Comparison of ENCODE assay signal across 19 cellular contexts in the genomic region with DNA sequence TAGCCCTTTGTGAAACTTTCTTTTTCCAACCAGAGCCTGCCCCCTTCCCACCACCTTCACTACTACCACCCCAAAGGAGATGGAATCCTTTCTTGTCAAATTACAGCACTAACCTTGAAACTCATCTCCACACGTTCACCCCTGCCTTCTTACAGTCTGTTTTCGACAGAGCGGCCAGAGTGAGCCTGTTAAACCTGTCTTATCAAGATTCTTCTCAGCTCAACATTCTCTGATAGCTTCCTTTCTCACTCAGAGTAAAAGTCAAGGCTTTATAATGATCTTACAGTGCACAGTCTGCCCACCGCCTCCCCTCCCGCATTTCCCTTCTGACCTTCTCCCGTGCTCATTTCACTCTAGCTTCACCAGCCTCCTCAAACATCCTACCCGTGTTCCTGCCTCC. TPM values are rescaled to one million over a fixed set of nuclear protein-coding genes. Genes with fewer than 3 reads are reported as not detected.
DNase-seq lines count a peak whose midpoint lies in the region; ATAC-seq lines count a peak whose summit lies in the region.
"Had no signal": no experiment of that assay in that cellular context is flagged by ENCODE, and none has a peak within 500 bp of the region (broad histone marks: within the 10 kb centered on the region; RNA-seq: fewer than 3 reads in every experiment).

No MANE protein-coding gene starts in this region.

- no peak for ATAC-seq in activated T-helper 17 cell treated with anti-CD3 and anti-CD28 coated beads, Interleukin-2, amount 50 U/mL, for 72 hours (replicated peaks)
- ATAC-seq in HG03442 (IDR thresholded peaks at IDR 0.05; ENCODE audit: unreplicated experiment) = no peak
- ATAC-seq: heart right ventricle, PC-3, sciatic nerve had no signal

- H3K9me3 Mint-ChIP-seq in CD8-positive, alpha-beta memory T cell = no peaks in the 10 kb centered on the region
- H3K9me3 Mint-ChIP-seq in activated T-helper 17 cell treated with anti-CD3 and anti-CD28 coated beads, Interleukin-2, amount 50 U/mL, for 72 hours = no peaks in the 10 kb centered on the region

- 89% methylated on average over 7 of the region's 7 CpGs for WGBS in mesenchymal stem cell

- H2BK5ac ChIP-seq in mesenchymal stem cell (ENCODE audit: low read depth, low read length, poor library complexity, severe bottlenecking) = no peak overlapping the region

- POLR2A ChIA-PET in CD8-positive, alpha-beta memory T cell (lab: Charles Lee) = interaction anchor here (1.3 kb wide), 1 partner anchor 11 kb away, joined by 3 read pairs; no protein-coding TSS in a partner anchor

- H2AFZ ChIP-seq in mesenchymal stem cell (ENCODE audit: low read depth, low read length) = no peak overlapping the region

- no peak overlapping the region for H3K14ac ChIP-seq in mesenchymal stem cell (ENCODE audit: low read length in 2 of 2)

- H3K4me3 ChIP-seq in BLaER1 treated with 17β-estradiol and CSF1 and Interleukin-3, amounts not matched to agents 10 nM and 100 nM = no peak overlapping the region
- H3K4me3 ChIP-seq in CD8-positive, alpha-beta memory T cell (ENCODE audit: low read length) = no peak overlapping the region
- H3K4me3 ChIP-seq in mesenchymal stem cell (ENCODE audit: insufficient read depth in 1 of 2, low read depth in 1 of 2, low read length in 2 of 2) = no peak overlapping the region
- H3K4me3 ChIP-seq: cardiac muscle cell, heart right ventricle, SJCRH30, testis had no signal

- peak overlapping the region in 10 of 11 experiments; percentile 11 to 88 (median 64); a peak in 18 of 22 replicates for H3K27ac ChIP-seq in BLaER1 treated with 17β-estradiol and CSF1 and Interleukin-3, amounts not matched to agents 10 nM and 100 nM
- H3K27ac ChIP-seq in CD8-positive, alpha-beta memory T cell (ENCODE audit: low read depth, low read length) = peak overlapping the region; percentile 12
- no peak overlapping the region for H3K27ac ChIP-seq in mesenchymal stem cell (ENCODE audit: low read length, poor library complexity, severe bottlenecking)
- H3K27ac ChIP-seq: cardiac muscle cell, heart right ventricle, SJCRH30, testis had no signal

- H4K8ac ChIP-seq in mesenchymal stem cell (ENCODE audit: low read length) = peak overlapping the region; percentile 59

- peak overlapping the region in 5 of 7 donors; percentile 1 to 68 (median 20) for H3K4me3 Mint-ChIP-seq in CD8-positive, alpha-beta memory T cell
- peak overlapping the region; percentile 20 for H3K4me3 Mint-ChIP-seq in activated T-helper 17 cell treated with anti-CD3 and anti-CD28 coated beads, Interleukin-2, amount 50 U/mL, for 72 hours

- H3K4me1 ChIP-seq in BLaER1 treated with 17β-estradiol and CSF1 and Interleukin-3, amounts not matched to agents 10 nM and 100 nM = peaks cover 64 to 84% (median 80%) of the 10 kb centered on the region in 10 experiments
- peaks cover 70% of the 10 kb centered on the region for H3K4me1 ChIP-seq in CD8-positive, alpha-beta memory T cell (ENCODE audit: insufficient read depth, low read length)
- no peaks in the 10 kb centered on the region for H3K4me1 ChIP-seq in mesenchymal stem cell (ENCODE audit: control insufficient read depth, insufficient read depth, low read depth, low read length)
- H3K4me1 ChIP-seq: testis had no signal

- no peaks in the 10 kb centered on the region for H3K79me1 ChIP-seq in mesenchymal stem cell (replicated peaks; ENCODE audit: low read length, poor library complexity, severe bottlenecking)

- H3K4ac ChIP-seq in mesenchymal stem cell (ENCODE audit: low read depth in 1 of 2, low read length in 2 of 2) = no peak overlapping the region

- H2BK12ac ChIP-seq in mesenchymal stem cell (ENCODE audit: low read length in 2 of 2) = no peak overlapping the region

- peaks cover 83 to 100% (median 93%) of the 10 kb centered on the region in 11 experiments for H3K36me3 ChIP-seq in BLaER1 treated with 17β-estradiol and CSF1 and Interleukin-3, amounts not matched to agents 10 nM and 100 nM
- H3K36me3 ChIP-seq in CD8-positive, alpha-beta memory T cell (ENCODE audit: insufficient read depth, low read length) = peaks cover 46% of the 10 kb centered on the region
- H3K36me3 ChIP-seq in mesenchymal stem cell (ENCODE audit: control insufficient read depth in 1 of 2, insufficient read depth in 2 of 2, low read depth in 1 of 2, low read length in 2 of 2) = no peaks in the 10 kb centered on the region
- H3K36me3 ChIP-seq: cardiac muscle cell had no signal

- no peak overlapping the region for H2BK120ac ChIP-seq in mesenchymal stem cell (ENCODE audit: low read depth, low read length)

- H3K36me3 Mint-ChIP-seq in CD8-positive, alpha-beta memory T cell = peaks cover 4 to 52% (median 25%) of the 10 kb centered on the region in 3 donors
- H3K36me3 Mint-ChIP-seq in activated T-helper 17 cell treated with anti-CD3 and anti-CD28 coated beads, Interleukin-2, amount 50 U/mL, for 72 hours (ENCODE audit: low read depth) = no peaks in the 10 kb centered on the region

- peaks cover 0 to 30% (median 20%) of the 10 kb centered on the region in 11 experiments; a peak in 16 of 22 replicates for H3K9me3 ChIP-seq in BLaER1 treated with 17β-estradiol and CSF1 and Interleukin-3, amounts not matched to agents 10 nM and 100 nM (replicated peaks in 1 of 11)
- no peaks in the 10 kb centered on the region for H3K9me3 ChIP-seq in CD8-positive, alpha-beta memory T cell (ENCODE audit: low read length)
- H3K9me3 ChIP-seq in mesenchymal stem cell (ENCODE audit: control insufficient read depth, low read length) = no peaks in the 10 kb centered on the region
- H3K9me3 ChIP-seq: heart right ventricle, testis had no signal

- H4K20me1 ChIP-seq in BLaER1 treated with 17β-estradiol and CSF1 and Interleukin-3, amounts not matched to agents 10 nM and 100 nM = no peaks in the 10 kb centered on the region

- H3K4me1 Mint-ChIP-seq in CD8-positive, alpha-beta memory T cell = peaks cover 62 to 63% (median 62%) of the 10 kb centered on the region in 3 donors
- peaks cover 45% of the 10 kb centered on the region for H3K4me1 Mint-ChIP-seq in activated T-helper 17 cell treated with anti-CD3 and anti-CD28 coated beads, Interleukin-2, amount 50 U/mL, for 72 hours

- H3K27ac Mint-ChIP-seq in CD8-positive, alpha-beta memory T cell = peak overlapping the region; percentile 68 to 90 (median 84)
- peak overlapping the region; percentile 69 for H3K27ac Mint-ChIP-seq in activated T-helper 17 cell treated with anti-CD3 and anti-CD28 coated beads, Interleukin-2, amount 50 U/mL, for 72 hours

- H2BK15ac ChIP-seq in mesenchymal stem cell (ENCODE audit: low read depth, poor library complexity, severe bottlenecking) = no peak overlapping the region

- H3K18ac ChIP-seq in mesenchymal stem cell (ENCODE audit: low read depth in 1 of 2, low read length in 2 of 2) = no peak overlapping the region

- H3K23ac ChIP-seq in mesenchymal stem cell (ENCODE audit: low read length in 2 of 2) = no peak overlapping the region

- peak overlapping the region; percentile 11 for H4K91ac ChIP-seq in mesenchymal stem cell (ENCODE audit: low read length)

- CTCF ChIA-PET in CD8-positive, alpha-beta memory T cell (lab: Charles Lee) = interaction anchor here (1.1 to 4.7 kb wide), 5 partner anchors 11 to 119 kb away, joined by 3 to 43 read pairs (median 4); no protein-coding TSS in a partner anchor

- no peak overlapping the region for H2AK5ac ChIP-seq in mesenchymal stem cell (ENCODE audit: low read length, severe bottlenecking)

- DNase-seq in CD8-positive, alpha-beta memory T cell = no peak
- DNase-seq in mesenchymal stem cell = no peak
- no peak for DNase-seq in activated gamma-delta T cell (lab: John Stamatoyannopoulos, UW)
- DNase-seq in GM19240 (ENCODE audit: insufficient read length, low spot score) = no peak
- DNase-seq in NCI-H1105 treated with DMSO at 0.1 percent for 48 hours (lab: John Stamatoyannopoulos, UW) = no peak
- DNase-seq: DMS53; heart right ventricle; kidney glomerular epithelial cell; NCI-H2081; NCI-H526 treated with DMSO at 0.1 percent for 48 hours; PC-3; SJCRH30; stimulated activated CD4-positive, alpha-beta T cell treated with anti-CD3 and anti-CD28 coated beads, Interleukin-2, amount 100 ng/mL, for 24 hours; testis had no signal

- H3K27me3 ChIP-seq in BLaER1 treated with 17β-estradiol and CSF1 and Interleukin-3, amounts not matched to agents 10 nM and 100 nM = no peaks in the 10 kb centered on the region
- no peaks in the 10 kb centered on the region for H3K27me3 ChIP-seq in CD8-positive, alpha-beta memory T cell (ENCODE audit: insufficient read depth, low read length, poor library complexity, severe bottlenecking)
- H3K27me3 ChIP-seq in mesenchymal stem cell (ENCODE audit: control insufficient read depth in 1 of 2, insufficient read depth in 1 of 2, low read length in 2 of 2) = peaks cover 0 to 6% of the 10 kb centered on the region in 2 experiments
- H3K27me3 ChIP-seq: cardiac muscle cell, heart right ventricle, SJCRH30, testis had no signal

- H3K9ac ChIP-seq in BLaER1 treated with 17β-estradiol and CSF1 and Interleukin-3, amounts not matched to agents 10 nM and 100 nM = peak overlapping the region in 7 of 11 experiments; percentile 21 to 75 (median 72); a peak in 11 of 22 replicates
- no peak overlapping the region for H3K9ac ChIP-seq in mesenchymal stem cell (ENCODE audit: low read length)

- H3K4me2 ChIP-seq in BLaER1 treated with 17β-estradiol and CSF1 and Interleukin-3, amounts not matched to agents 10 nM and 100 nM = peak overlapping the region in 10 of 11 experiments; percentile 56 to 86 (median 76); a peak in 19 of 22 replicates
- no peak overlapping the region for H3K4me2 ChIP-seq in mesenchymal stem cell (ENCODE audit: low read length, poor library complexity, severe bottlenecking)

- H3K27me3 Mint-ChIP-seq in CD8-positive, alpha-beta memory T cell = no peaks in the 10 kb centered on the region
- H3K27me3 Mint-ChIP-seq in activated T-helper 17 cell treated with anti-CD3 and anti-CD28 coated beads, Interleukin-2, amount 50 U/mL, for 72 hours = no peaks in the 10 kb centered on the region

RNA-seq across cellular contexts. Expression of a gene that starts 56.0 kb away (rescaled TPM):
- 10 to 100 TPM; 74.7 to 75.2 TPM for total RNA-seq in CD8-positive, alpha-beta memory T cell
- 200 TPM for polyA plus RNA-seq in CD8-positive, alpha-beta memory T cell
- 10 to 100 TPM; 54.0 to 95.9 TPM for total RNA-seq in activated T-helper 17 cell treated with anti-CD3 and anti-CD28 coated beads, Interleukin-2, amount 50 U/mL, for 72 hours
- 0.62 TPM for polyA plus RNA-seq in mesenchymal stem cell (2013, experiment 1 of 2)
- polyA plus RNA-seq in mesenchymal stem cell (2013, experiment 2 of 2) = 0.45 TPM
- total RNA-seq: PC-3 had no signal
